In genomic region chr12:109428038-109428629, GRCh38 we compare ENCODE assay signal across 8 cellular contexts. TPM values are rescaled to one million over a fixed set of nuclear protein-coding genes. Genes with fewer than 3 reads are reported as not detected.
A peak's percentile ranks its signal among the peaks of the same experiment; 100 is the strongest.
DNase-seq lines count a peak whose midpoint lies in the region; ATAC-seq, FAIRE-seq and TF ChIP-seq lines count a peak whose summit lies in the region.

No MANE protein-coding gene starts in this region.

- H3K27me3 ChIP-seq in foreskin keratinocyte: peaks cover under 1% of the 10 kb centered on the region
- H3K27me3 ChIP-seq in osteoblast (ENCODE audit: insufficient read depth, low read length): no peaks in the 10 kb centered on the region
- H3K27me3 ChIP-seq in thoracic aorta (replicated peaks; ENCODE audit: insufficient read depth): no peaks in the 10 kb centered on the region

- ATAC-seq in A549: peak; percentile 80 to 88
- ATAC-seq in GM18868 (IDR thresholded peaks at IDR 0.05; ENCODE audit: unreplicated experiment): peak; percentile 70
- peak; percentile 75 for ATAC-seq in foreskin keratinocyte
- no peak for ATAC-seq in thoracic aorta (ENCODE audit: insufficient number of reproducible peaks, low FRiP score, low read depth)

- intact Hi-C loops in activated T-helper 2 cell treated with anti-CD3 and anti-CD28 coated beads, Interferon-gamma antibody, Interleukin-2, Interleukin-4, amounts not matched to agents 10 μg/mL and 5 μg/mL and 100 μg/mL, durations not matched to agents 14 hours and 24 hours and 36 hours (cut with micrococcal nuclease): loop anchor here (1.0 kb wide), 1 partner anchor 347 kb away; no protein-coding TSS in a partner anchor

- TF ChIP-seq CTCF in A549 (IDR thresholded peaks at IDR 0.05): peak; percentile 92
- peak; percentile 96 for TF ChIP-seq CTCF in LNCaP clone FGC (IDR thresholded peaks at IDR 0.05; ENCODE audit: control insufficient read depth, extremely low read depth, insufficient read depth)
- peak; percentile 91 for TF ChIP-seq CTCF in foreskin keratinocyte (conservative IDR thresholded peaks at IDR 0.05)
- TF ChIP-seq CTCF in osteoblast (IDR thresholded peaks at IDR 0.05; ENCODE audit: extremely low read depth, low read depth, low read length): peak; percentile 96
- peak; percentile 98 for TF ChIP-seq CTCF in thoracic aorta (IDR thresholded peaks at IDR 0.05)

- H3K4me1 ChIP-seq in A549 (0 out of 3 replicates have a peak, but pooled peaks cover 3% of the 10 kb centered on the region), foreskin keratinocyte (no peaks in the 10 kb centered on the region), osteoblast (ENCODE audit: insufficient read depth, low read length) (no peaks in the 10 kb centered on the region), thoracic aorta (ENCODE audit: control insufficient read depth in 1 of 2, low read depth in 2 of 2) (peaks cover 0 to 6% of the 10 kb centered on the region in 2 donors)

- H3K36me3 Mint-ChIP-seq in activated T-helper 2 cell treated with anti-CD3 and anti-CD28 coated beads, Interferon-gamma antibody, Interleukin-2, Interleukin-4, amounts not matched to agents 10 μg/mL and 5 μg/mL and 100 μg/mL, durations not matched to agents 14 hours and 24 hours and 36 hours (ENCODE audit: low read depth): no peaks in the 10 kb centered on the region

- peak; percentile 74 to 85 for DNase-seq in A549 (ENCODE audit: low read depth in 1 of 2, low spot score in 1 of 2)
- DNase-seq in LNCaP clone FGC (ENCODE audit: low read depth): peak; percentile 37
- peak; percentile 83 for DNase-seq in RPMI8226
- DNase-seq in activated T-helper 2 cell treated with anti-CD3 and anti-CD28 coated beads, Interferon-gamma antibody, Interleukin-2, Interleukin-4, amounts not matched to agents 10 μg/mL and 5 μg/mL and 100 μg/mL, durations not matched to agents 14 hours and 24 hours and 36 hours (ENCODE audit: low spot score): peak; percentile 61
- DNase-seq in foreskin keratinocyte: peak in 1 of 2 donors; percentile 48
- peak; percentile 91 for DNase-seq in osteoblast (ENCODE audit: insufficient read length, low spot score, missing footprints)
- no peak for DNase-seq in thoracic aorta (ENCODE audit: low spot score)

- H3K9me3 ChIP-seq in A549 (no peaks in the 10 kb centered on the region), osteoblast (ENCODE audit: low read depth, low read length) (no peaks in the 10 kb centered on the region), thoracic aorta (no peaks in the 10 kb centered on the region)

- H3K36me3 ChIP-seq in osteoblast (ENCODE audit: insufficient read depth, low read length) (no peaks in the 10 kb centered on the region), thoracic aorta (no peaks in the 10 kb centered on the region)

- no peaks in the 10 kb centered on the region for H3K79me2 ChIP-seq in osteoblast (ENCODE audit: insufficient read depth, low read length)

- H4K20me1 ChIP-seq in osteoblast (ENCODE audit: insufficient read depth, low read length): no peaks in the 10 kb centered on the region

- H3K27ac Mint-ChIP-seq in activated T-helper 2 cell treated with anti-CD3 and anti-CD28 coated beads, Interferon-gamma antibody, Interleukin-2, Interleukin-4, amounts not matched to agents 10 μg/mL and 5 μg/mL and 100 μg/mL, durations not matched to agents 14 hours and 24 hours and 36 hours: no peak overlapping the region

- POLR2A ChIA-PET in A549 (lab: Yijun Ruan, JAX): interaction anchor here (1.0 kb wide), 1 partner anchor 49 kb away, joined by 4 read pairs; the partner anchor contains the start of genes KCTD10 and UBE3B

- H3K27ac ChIP-seq in A549: no peak overlapping the region
- no peak overlapping the region for H3K27ac ChIP-seq in foreskin keratinocyte
- no peak overlapping the region for H3K27ac ChIP-seq in osteoblast (ENCODE audit: low read depth, low read length)
- H3K27ac ChIP-seq in thoracic aorta: no peak overlapping the region

- no peaks in the 10 kb centered on the region for H3K9me3 Mint-ChIP-seq in activated T-helper 2 cell treated with anti-CD3 and anti-CD28 coated beads, Interferon-gamma antibody, Interleukin-2, Interleukin-4, amounts not matched to agents 10 μg/mL and 5 μg/mL and 100 μg/mL, durations not matched to agents 14 hours and 24 hours and 36 hours

- peaks cover 3% of the 10 kb centered on the region for H3K4me1 Mint-ChIP-seq in activated T-helper 2 cell treated with anti-CD3 and anti-CD28 coated beads, Interferon-gamma antibody, Interleukin-2, Interleukin-4, amounts not matched to agents 10 μg/mL and 5 μg/mL and 100 μg/mL, durations not matched to agents 14 hours and 24 hours and 36 hours (ENCODE audit: low read depth)

- H3K4me2 ChIP-seq in A549 (no peak overlapping the region), osteoblast (ENCODE audit: insufficient read depth, low read length) (no peak overlapping the region)

- H2AFZ ChIP-seq in osteoblast (ENCODE audit: low read length): peak overlapping the region; percentile 65

- peak; percentile 57 to 72 for TF ChIP-seq RAD21 in A549 (conservative IDR thresholded peaks at IDR 0.05 in 1 of 2, IDR thresholded peaks at IDR 0.05 in 1 of 2)

- FAIRE-seq in A549 (lab: Jason Lieb, UNC): no peak

- H3K4me3 ChIP-seq in A549: no peak overlapping the region
- H3K4me3 ChIP-seq in LNCaP clone FGC (ENCODE audit: low read depth, low read length): no peak overlapping the region
- no peak overlapping the region for H3K4me3 ChIP-seq in osteoblast (ENCODE audit: insufficient read depth, low read length)
- no peak overlapping the region for H3K4me3 ChIP-seq in thoracic aorta

- 20% methylated on average over 8 of the region's 8 CpGs for WGBS in A549 (ENCODE audit: missing lambda C conversion rate)

- H3K4me3 Mint-ChIP-seq in activated T-helper 2 cell treated with anti-CD3 and anti-CD28 coated beads, Interferon-gamma antibody, Interleukin-2, Interleukin-4, amounts not matched to agents 10 μg/mL and 5 μg/mL and 100 μg/mL, durations not matched to agents 14 hours and 24 hours and 36 hours (ENCODE audit: low read depth): no peak overlapping the region

- no peak for TF ChIP-seq EP300 in A549 (IDR thresholded peaks at IDR 0.05)

- no peaks in the 10 kb centered on the region for H3K27me3 Mint-ChIP-seq in activated T-helper 2 cell treated with anti-CD3 and anti-CD28 coated beads, Interferon-gamma antibody, Interleukin-2, Interleukin-4, amounts not matched to agents 10 μg/mL and 5 μg/mL and 100 μg/mL, durations not matched to agents 14 hours and 24 hours and 36 hours (ENCODE audit: low read depth)

- CTCF ChIA-PET in A549 (lab: Yijun Ruan, JAX): interaction anchor here (0.6 to 2.3 kb wide), 46 partner anchors 9 to 1460 kb away, joined by 3 to 21 read pairs (median 4); partner anchors contain the start of genes KCTD10 and UBE3B

- no peak for TF ChIP-seq POLR2A in A549 (IDR thresholded peaks at IDR 0.05; ENCODE audit: low read length)

TF ChIP-seq in A549, 52 proteins besides CTCF, POLR2A, EP300 and RAD21:
- TF ChIP-seq USF2 (IDR thresholded peaks at IDR 0.05) (no peak), SMC3 (IDR thresholded peaks at IDR 0.05) (peak; percentile 63)

RNA-seq across cellular contexts. Expression of gene KCTD10, which starts 49.0 kb away (rescaled TPM):
- polyA plus RNA-seq in A549 (2011; rRNA removed) (50.4 and 52.3 TPM in 2 replicates), A549 (2017; fragmentation: RNase III; extraction: RNeasy Plus Mini Kit Qiagen cat#74134 plus additional on column Dnase treatment) (42.9 to 50.6 TPM (median 43.5 TPM) in 3 replicates), foreskin keratinocyte (19.8 and 22.4 TPM in 2 replicates)
- 42.8 and 54.6 TPM in 2 replicates for polyA plus RNA-seq in A549 (2012; cell fraction: cytosol; rRNA removed)
- polyA plus RNA-seq in A549 (2012; cell fraction: nucleus; rRNA removed): 49.1 and 57.4 TPM in 2 replicates
- 94.5 and 141 TPM in 2 replicates for polyA minus RNA-seq in A549 (2011; rRNA and poly(A)+ RNA removed)
- total RNA-seq in activated T-helper 2 cell treated with anti-CD3 and anti-CD28 coated beads, Interferon-gamma antibody, Interleukin-2, Interleukin-4, amounts not matched to agents 10 μg/mL and 5 μg/mL and 100 μg/mL, durations not matched to agents 14 hours and 24 hours and 36 hours: 51.5 and 54.4 TPM in 2 replicates
- total RNA-seq in foreskin keratinocyte (37.1 and 39.2 TPM in 2 replicates), osteoblast (94.6 and 102 TPM in 2 replicates), thoracic aorta (100 to 1,000 TPM; 109 to 271 TPM)

RNA-seq across cellular contexts. Expression of gene UBE3B, which starts 49.3 kb away (rescaled TPM):
- polyA plus RNA-seq in A549 (2011; rRNA removed) (38.0 and 42.4 TPM in 2 replicates), A549 (2017; fragmentation: RNase III; extraction: RNeasy Plus Mini Kit Qiagen cat#74134 plus additional on column Dnase treatment) (14.0 to 15.4 TPM (median 14.5 TPM) in 3 replicates), foreskin keratinocyte (10.5 and 15.5 TPM in 2 replicates)
- polyA plus RNA-seq in A549 (2012; cell fraction: cytosol; rRNA removed): 17.5 and 20.6 TPM in 2 replicates
- 36.1 and 38.6 TPM in 2 replicates for polyA plus RNA-seq in A549 (2012; cell fraction: nucleus; rRNA removed)
- 65.6 and 73.8 TPM in 2 replicates for polyA minus RNA-seq in A549 (2011; rRNA and poly(A)+ RNA removed)
- 30.6 and 31.2 TPM in 2 replicates for total RNA-seq in activated T-helper 2 cell treated with anti-CD3 and anti-CD28 coated beads, Interferon-gamma antibody, Interleukin-2, Interleukin-4, amounts not matched to agents 10 μg/mL and 5 μg/mL and 100 μg/mL, durations not matched to agents 14 hours and 24 hours and 36 hours
- total RNA-seq in foreskin keratinocyte (27.5 and 31.3 TPM in 2 replicates), osteoblast (34.8 and 40.9 TPM in 2 replicates), thoracic aorta (10 to 100 TPM; 41.4 to 75.3 TPM)
